ENCODE assay signal across 21 cellular contexts in the genomic region with DNA sequence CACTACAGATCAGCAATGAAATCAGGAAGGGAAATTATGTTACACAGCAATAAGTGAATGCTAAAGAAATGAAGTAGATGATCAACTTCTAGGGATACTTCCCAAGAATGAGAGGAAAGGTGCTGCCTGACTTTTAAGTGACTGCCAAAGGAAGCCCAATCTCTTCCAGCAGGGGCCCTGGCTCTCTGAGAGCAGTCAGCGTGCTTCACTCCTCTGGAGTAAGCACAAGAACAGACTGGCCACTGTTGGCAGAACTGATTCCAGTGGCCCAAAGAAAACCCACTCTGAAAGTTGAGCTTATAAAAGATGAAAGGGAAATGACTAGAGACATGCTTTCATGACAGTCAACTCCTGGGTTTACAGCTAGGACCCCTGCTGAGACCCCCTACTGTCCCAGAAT.
"Had no signal": no experiment of that assay in that cellular context is flagged by ENCODE, and none has a peak within 500 bp of the region (broad histone marks: within the 10 kb centered on the region; RNA-seq: fewer than 3 reads in every experiment).

No MANE protein-coding gene starts in this region.

- ATAC-seq: activated naive CD4-positive, alpha-beta T cell treated with anti-CD3 and anti-CD28 coated beads, Interleukin-2, amount 50 U/mL, for 72 hours; activated T-helper 17 cell treated with anti-CD3 and anti-CD28 coated beads, Interleukin-2, amount 50 U/mL, for 72 hours; effector memory CD8-positive, alpha-beta T cell; gastrocnemius medialis; stimulated activated naive CD8-positive, alpha-beta T cell treated with anti-CD3 and anti-CD28 coated beads, Interleukin-15, Interleukin-2, amounts not matched to agents 100 U/mL and 50 U/mL, for 24 hours had no signal

- H3K27ac ChIP-seq: esophagus squamous epithelium, gastrocnemius medialis, neural progenitor cell, sigmoid colon, WERI-Rb-1 had no signal

- H3K9me3 Mint-ChIP-seq: activated naive CD4-positive, alpha-beta T cell treated with anti-CD3 and anti-CD28 coated beads, Interleukin-2, amount 50 U/mL, for 72 hours; activated T-cell treated with anti-CD3 and anti-CD28 coated beads, Interleukin-2, amount 50 U/mL, for 24 hours; activated T-helper 17 cell treated with anti-CD3 and anti-CD28 coated beads, Interleukin-2, amount 50 U/mL, for 72 hours; effector memory CD8-positive, alpha-beta T cell; memory B cell; neural progenitor cell had no signal

- DNase-seq: activated CD4-positive, alpha-beta T cell treated with anti-CD3 and anti-CD28 coated beads, Interleukin-2, amount 50 U/mL, for 4 hours; activated CD8-positive, alpha-beta memory T cell treated with anti-CD3 and anti-CD28 coated beads for 24 hours; activated CD8-positive, alpha-beta memory T cell treated with anti-CD3 and anti-CD28 coated beads, Interleukin-2, amount 50 U/mL, for 4 hours; activated T-cell treated with anti-CD3 and anti-CD28 coated beads, Interleukin-2, amount 50 U/mL, for 24 hours; central memory CD4-positive, alpha-beta T cell; dorsolateral prefrontal cortex; effector memory CD8-positive, alpha-beta T cell; esophagus squamous epithelium; gastrocnemius medialis; hippocampal formation; posterior cingulate gyrus; sigmoid colon; stimulated activated CD4-positive, alpha-beta T cell treated with anti-CD3 and anti-CD28 coated beads, Interleukin-15, amount 100 ng/mL, for 24 hours; stimulated activated naive CD8-positive, alpha-beta T cell treated with anti-CD3 and anti-CD28 coated beads, Interleukin-15, Interleukin-2, amounts not matched to agents 100 U/mL and 50 U/mL, for 24 hours; T-helper 1 cell; WERI-Rb-1 had no signal

- H3K27me3 Mint-ChIP-seq: activated T-cell treated with anti-CD3 and anti-CD28 coated beads, Interleukin-2, amount 50 U/mL, for 24 hours; activated T-helper 17 cell treated with anti-CD3 and anti-CD28 coated beads, Interleukin-2, amount 50 U/mL, for 72 hours; effector memory CD8-positive, alpha-beta T cell; memory B cell had no signal

- H3K36me3 ChIP-seq: neural progenitor cell had no signal

- H3K27ac Mint-ChIP-seq: activated T-cell treated with anti-CD3 and anti-CD28 coated beads, Interleukin-2, amount 50 U/mL, for 24 hours; activated T-helper 17 cell treated with anti-CD3 and anti-CD28 coated beads, Interleukin-2, amount 50 U/mL, for 72 hours; effector memory CD8-positive, alpha-beta T cell; memory B cell; neural progenitor cell had no signal

- H3K9me3 ChIP-seq: esophagus squamous epithelium, gastrocnemius medialis, sigmoid colon had no signal

- H3K36me3 Mint-ChIP-seq: activated naive CD4-positive, alpha-beta T cell treated with anti-CD3 and anti-CD28 coated beads, Interleukin-2, amount 50 U/mL, for 72 hours had no signal

- H3K27me3 ChIP-seq: dorsolateral prefrontal cortex, esophagus squamous epithelium, gastrocnemius medialis, neural progenitor cell, sigmoid colon had no signal

- H3K4me1 Mint-ChIP-seq: activated T-helper 17 cell treated with anti-CD3 and anti-CD28 coated beads, Interleukin-2, amount 50 U/mL, for 72 hours had no signal

- H3K4me3 Mint-ChIP-seq: activated T-cell treated with anti-CD3 and anti-CD28 coated beads, Interleukin-2, amount 50 U/mL, for 24 hours; activated T-helper 17 cell treated with anti-CD3 and anti-CD28 coated beads, Interleukin-2, amount 50 U/mL, for 72 hours; effector memory CD8-positive, alpha-beta T cell; memory B cell; neural progenitor cell had no signal

- H3K4me3 ChIP-seq: dorsolateral prefrontal cortex, esophagus squamous epithelium, gastrocnemius medialis, neural progenitor cell, sigmoid colon, smooth muscle cell had no signal
